8 cellular contexts compared by ENCODE assay signal in genomic region chr16:29729116-29729521, GRCh38. TPM values are rescaled to one million over a fixed set of nuclear protein-coding genes. Genes with fewer than 3 reads are reported as not detected.
DNase-seq lines count a peak whose midpoint lies in the region; ATAC-seq, FAIRE-seq and TF ChIP-seq lines count a peak whose summit lies in the region.

No MANE protein-coding gene starts in this region.

- POLR2A ChIA-PET in A549 (lab: Yijun Ruan, JAX): no interaction called here

- H3K9me3 ChIP-seq in A549: no peaks in the 10 kb centered on the region

- H3K4me3 ChIP-seq in A549: peak overlapping the region; percentile 34; the same call in 2 of the 3 replicates
- H3K4me3 ChIP-seq in GM12865 (ENCODE audit: low read depth, low read length): no peak overlapping the region

- FAIRE-seq in A549 (lab: Jason Lieb, UNC): peak; percentile 23

- DNase-seq in A549 (ENCODE audit: low read depth in 1 of 2, low spot score in 1 of 2) (peak; percentile 68 to 83), GM12865 (ENCODE audit: low read depth) (peak; percentile 45), NCI-H524 treated with DMSO at 0.1 percent for 48 hours (lab: John Stamatoyannopoulos, UW) (peak; percentile 52), dermis blood vessel endothelial cell (peak; percentile 64), islet precursor cell (no peak)
- DNase-seq in activated naive CD4-positive, alpha-beta T cell (lab: John Stamatoyannopoulos, UW): no peak

- peak overlapping the region in 2 of 3 experiments; percentile 6 to 43 for H3K4me3 Mint-ChIP-seq in nephron

- no peak for TF ChIP-seq EP300 in A549 (IDR thresholded peaks at IDR 0.05)

- no peak for TF ChIP-seq POLR2A in A549 (IDR thresholded peaks at IDR 0.05; ENCODE audit: low read length)

- ATAC-seq in A549: peak; percentile 96 to 98
- ATAC-seq in GM21367 (IDR thresholded peaks at IDR 0.05; ENCODE audit: unreplicated experiment): no peak

- H3K27ac Mint-ChIP-seq in nephron: peak overlapping the region in 1 of 3 experiments; percentile 39

- 12% methylated on average over 6 of the region's 6 CpGs for WGBS in A549 (ENCODE audit: missing lambda C conversion rate)

- peak; percentile 52; a peak in 4 of 5 replicates for TF ChIP-seq RAD21 in A549 (conservative IDR thresholded peaks at IDR 0.05 in 1 of 2, IDR thresholded peaks at IDR 0.05 in 1 of 2)

- H3K4me1 Mint-ChIP-seq in nephron: peaks cover 5% of the 10 kb centered on the region

- H3K4me2 ChIP-seq in A549: peak overlapping the region; percentile 91

- H3K4me1 ChIP-seq in A549: 0 out of 3 replicates have a peak, but pooled peaks cover 3% of the 10 kb centered on the region

- H3K36me3 Mint-ChIP-seq in nephron (ENCODE audit: low read depth): no peaks in the 10 kb centered on the region

- peaks cover 3% of the 10 kb centered on the region for H3K27me3 Mint-ChIP-seq in nephron (ENCODE audit: low read depth)

- peak overlapping the region; percentile 54 to 71; a peak in 4 of 6 replicates for H3K27ac ChIP-seq in A549

- CTCF ChIA-PET in A549 (lab: Yijun Ruan, JAX): interaction anchor here (0.5 to 4.7 kb wide), 36 partner anchors 9 to 383 kb away, joined by 3 to 52 read pairs (median 4); partner anchors contain the start of genes C16orf54, KIF22, MVP and PAGR1

- no peaks in the 10 kb centered on the region for H3K9me3 Mint-ChIP-seq in nephron

- peak; percentile 64 for TF ChIP-seq CTCF in A549 (IDR thresholded peaks at IDR 0.05)
- TF ChIP-seq CTCF in GM12865 (IDR thresholded peaks at IDR 0.05; ENCODE audit: insufficient read depth, low read depth, low read length, missing control alignments): peak; percentile 48
- peak; percentile 60 to 70 (median 66) for TF ChIP-seq CTCF in nephron (IDR thresholded peaks at IDR 0.05; ENCODE audit: unreplicated experiment in 3 of 3)

TF ChIP-seq in A549, 52 proteins besides CTCF, POLR2A, EP300 and RAD21:
- TF ChIP-seq REST (IDR thresholded peaks at IDR 0.05): no peak
- peak; percentile 47; the same call in 2 of the 3 replicates for TF ChIP-seq SMC3 (IDR thresholded peaks at IDR 0.05)
- no peak for TF ChIP-seq HOXB5 (CRISPR knock-in tag; IDR thresholded peaks at IDR 0.05)

RNA-seq across cellular contexts. Expression of gene C16orf54, which starts 16.7 kb away (rescaled TPM):
- polyA plus RNA-seq in A549 (2011; rRNA removed) (not detected in 2 replicates), A549 (2017; fragmentation: RNase III; extraction: RNeasy Plus Mini Kit Qiagen cat#74134 plus additional on column Dnase treatment) (not detected in 3 replicates)
- polyA plus RNA-seq in A549 (2012; cell fraction: cytosol; rRNA removed): not detected in 2 replicates
- not detected in 2 replicates for polyA plus RNA-seq in A549 (2012; cell fraction: nucleus; rRNA removed)
- polyA minus RNA-seq in A549 (2011; rRNA and poly(A)+ RNA removed): not detected in 2 replicates
- total RNA-seq in dermis blood vessel endothelial cell: not detected in 2 replicates

RNA-seq across cellular contexts. Expression of gene ZG16, which starts 48.9 kb away (rescaled TPM):
- polyA plus RNA-seq in A549 (2011; rRNA removed) (not detected in 2 replicates), A549 (2017; fragmentation: RNase III; extraction: RNeasy Plus Mini Kit Qiagen cat#74134 plus additional on column Dnase treatment) (not detected in 3 replicates)
- polyA plus RNA-seq in A549 (2012; cell fraction: cytosol; rRNA removed): 0.01 TPM in 1 of 2 replicates, not detected in the other
- polyA plus RNA-seq in A549 (2012; cell fraction: nucleus; rRNA removed): not detected in 2 replicates
- polyA minus RNA-seq in A549 (2011; rRNA and poly(A)+ RNA removed): not detected in 2 replicates
- not detected in 2 replicates for total RNA-seq in dermis blood vessel endothelial cell

RNA-seq across cellular contexts. Expression of gene QPRT, which starts 50.1 kb away (rescaled TPM):
- polyA plus RNA-seq in A549 (2011; rRNA removed): 1.9 and 2.1 TPM in 2 replicates
- polyA plus RNA-seq in A549 (2012; cell fraction: cytosol; rRNA removed): 0.95 and 1.7 TPM in 2 replicates
- 1.1 TPM in 2 replicates for polyA plus RNA-seq in A549 (2012; cell fraction: nucleus; rRNA removed)
- polyA plus RNA-seq in A549 (2017; fragmentation: RNase III; extraction: RNeasy Plus Mini Kit Qiagen cat#74134 plus additional on column Dnase treatment): 1.4 to 2.2 TPM (median 1.7 TPM) in 3 replicates
- polyA minus RNA-seq in A549 (2011; rRNA and poly(A)+ RNA removed): 1.8 and 2.1 TPM in 2 replicates
- total RNA-seq in dermis blood vessel endothelial cell: 0.28 and 1.0 TPM in 2 replicates

Comparison
In these comparisons a context has a peak if more than half of its experiments do, and no peak if none do; other contexts are left out.
1. DNase-seq: peak in A549 (2 of 2), GM12865 (single experiment), NCI-H524 treated with DMSO at 0.1 percent for 48 hours (single experiment) and dermis blood vessel endothelial cell (single experiment); none in activated naive CD4-positive, alpha-beta T cell (0 of 4) and islet precursor cell (single experiment).
2. Peak in every context shown above with its lines, with median percentiles within 50 percentile points of each other: CTCF ChIP-seq.